ENCODE assay signal across 1 cellular context in the genomic region with DNA sequence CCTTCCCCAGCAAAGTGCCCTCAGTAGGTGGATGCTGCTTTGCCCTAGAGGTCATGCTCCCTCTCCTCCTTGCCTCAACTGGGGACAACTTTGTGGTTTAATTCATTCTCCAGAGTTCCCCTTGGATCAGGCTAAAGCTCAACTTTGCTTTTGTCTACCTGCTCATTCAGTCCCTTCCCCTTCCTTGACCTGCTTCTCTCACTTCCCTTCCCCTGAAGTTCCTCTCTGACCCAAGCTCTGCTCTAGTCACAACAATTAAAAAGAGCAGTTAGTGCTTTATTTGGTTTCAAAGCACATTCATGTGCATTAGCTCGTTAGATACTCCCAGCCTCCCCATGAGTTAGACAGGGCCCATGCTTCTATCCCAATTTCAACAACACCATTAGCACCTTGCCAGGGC.
TF ChIP-seq lines count a peak whose summit lies in the region.

No MANE protein-coding gene starts in this region.

TF ChIP-seq in GM23338, 12 proteins besides CTCF, POLR2A, EP300 and RAD21:
- TF ChIP-seq, protein P1, sequence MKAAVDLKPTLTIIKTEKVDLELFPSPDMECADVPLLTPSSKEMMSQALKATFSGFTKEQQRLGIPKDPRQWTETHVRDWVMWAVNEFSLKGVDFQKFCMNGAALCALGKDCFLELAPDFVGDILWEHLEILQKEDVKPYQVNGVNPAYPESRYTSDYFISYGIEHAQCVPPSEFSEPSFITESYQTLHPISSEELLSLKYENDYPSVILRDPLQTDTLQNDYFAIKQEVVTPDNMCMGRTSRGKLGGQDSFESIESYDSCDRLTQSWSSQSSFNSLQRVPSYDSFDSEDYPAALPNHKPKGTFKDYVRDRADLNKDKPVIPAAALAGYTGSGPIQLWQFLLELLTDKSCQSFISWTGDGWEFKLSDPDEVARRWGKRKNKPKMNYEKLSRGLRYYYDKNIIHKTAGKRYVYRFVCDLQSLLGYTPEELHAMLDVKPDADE (IDR thresholded peaks at IDR 0.05), result no peak
- TF ChIP-seq EZH2 (IDR thresholded peaks at IDR 0.05; ENCODE audit: low read depth, unreplicated experiment) (no peak), CREB1 (CRISPR knock-in tag; IDR thresholded peaks at IDR 0.05; ENCODE audit: low read depth) (no peak), ZNF114 (CRISPR knock-in tag; IDR thresholded peaks at IDR 0.05) (no peak), NANOG (IDR thresholded peaks at IDR 0.05; ENCODE audit: borderline replicate concordance) (no peak), JUNB (IDR thresholded peaks at IDR 0.05; ENCODE audit: unreplicated experiment) (no peak), EZH2phosphoT487 (IDR thresholded peaks at IDR 0.05; ENCODE audit: unreplicated experiment) (no peak), ZNF331 (CRISPR knock-in tag; IDR thresholded peaks at IDR 0.05; ENCODE audit: low read depth) (no peak), STAT1 (IDR thresholded peaks at IDR 0.05; ENCODE audit: unreplicated experiment) (no peak)
- TF ChIP-seq, protein P2, sequence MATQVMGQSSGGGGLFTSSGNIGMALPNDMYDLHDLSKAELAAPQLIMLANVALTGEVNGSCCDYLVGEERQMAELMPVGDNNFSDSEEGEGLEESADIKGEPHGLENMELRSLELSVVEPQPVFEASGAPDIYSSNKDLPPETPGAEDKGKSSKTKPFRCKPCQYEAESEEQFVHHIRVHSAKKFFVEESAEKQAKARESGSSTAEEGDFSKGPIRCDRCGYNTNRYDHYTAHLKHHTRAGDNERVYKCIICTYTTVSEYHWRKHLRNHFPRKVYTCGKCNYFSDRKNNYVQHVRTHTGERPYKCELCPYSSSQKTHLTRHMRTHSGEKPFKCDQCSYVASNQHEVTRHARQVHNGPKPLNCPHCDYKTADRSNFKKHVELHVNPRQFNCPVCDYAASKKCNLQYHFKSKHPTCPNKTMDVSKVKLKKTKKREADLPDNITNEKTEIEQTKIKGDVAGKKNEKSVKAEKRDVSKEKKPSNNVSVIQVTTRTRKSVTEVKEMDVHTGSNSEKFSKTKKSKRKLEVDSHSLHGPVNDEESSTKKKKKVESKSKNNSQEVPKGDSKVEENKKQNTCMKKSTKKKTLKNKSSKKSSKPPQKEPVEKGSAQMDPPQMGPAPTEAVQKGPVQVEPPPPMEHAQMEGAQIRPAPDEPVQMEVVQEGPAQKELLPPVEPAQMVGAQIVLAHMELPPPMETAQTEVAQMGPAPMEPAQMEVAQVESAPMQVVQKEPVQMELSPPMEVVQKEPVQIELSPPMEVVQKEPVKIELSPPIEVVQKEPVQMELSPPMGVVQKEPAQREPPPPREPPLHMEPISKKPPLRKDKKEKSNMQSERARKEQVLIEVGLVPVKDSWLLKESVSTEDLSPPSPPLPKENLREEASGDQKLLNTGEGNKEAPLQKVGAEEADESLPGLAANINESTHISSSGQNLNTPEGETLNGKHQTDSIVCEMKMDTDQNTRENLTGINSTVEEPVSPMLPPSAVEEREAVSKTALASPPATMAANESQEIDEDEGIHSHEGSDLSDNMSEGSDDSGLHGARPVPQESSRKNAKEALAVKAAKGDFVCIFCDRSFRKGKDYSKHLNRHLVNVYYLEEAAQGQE (IDR thresholded peaks at IDR 0.05; ENCODE audit: unreplicated experiment), result no peak
- TF ChIP-seq, protein P3, sequence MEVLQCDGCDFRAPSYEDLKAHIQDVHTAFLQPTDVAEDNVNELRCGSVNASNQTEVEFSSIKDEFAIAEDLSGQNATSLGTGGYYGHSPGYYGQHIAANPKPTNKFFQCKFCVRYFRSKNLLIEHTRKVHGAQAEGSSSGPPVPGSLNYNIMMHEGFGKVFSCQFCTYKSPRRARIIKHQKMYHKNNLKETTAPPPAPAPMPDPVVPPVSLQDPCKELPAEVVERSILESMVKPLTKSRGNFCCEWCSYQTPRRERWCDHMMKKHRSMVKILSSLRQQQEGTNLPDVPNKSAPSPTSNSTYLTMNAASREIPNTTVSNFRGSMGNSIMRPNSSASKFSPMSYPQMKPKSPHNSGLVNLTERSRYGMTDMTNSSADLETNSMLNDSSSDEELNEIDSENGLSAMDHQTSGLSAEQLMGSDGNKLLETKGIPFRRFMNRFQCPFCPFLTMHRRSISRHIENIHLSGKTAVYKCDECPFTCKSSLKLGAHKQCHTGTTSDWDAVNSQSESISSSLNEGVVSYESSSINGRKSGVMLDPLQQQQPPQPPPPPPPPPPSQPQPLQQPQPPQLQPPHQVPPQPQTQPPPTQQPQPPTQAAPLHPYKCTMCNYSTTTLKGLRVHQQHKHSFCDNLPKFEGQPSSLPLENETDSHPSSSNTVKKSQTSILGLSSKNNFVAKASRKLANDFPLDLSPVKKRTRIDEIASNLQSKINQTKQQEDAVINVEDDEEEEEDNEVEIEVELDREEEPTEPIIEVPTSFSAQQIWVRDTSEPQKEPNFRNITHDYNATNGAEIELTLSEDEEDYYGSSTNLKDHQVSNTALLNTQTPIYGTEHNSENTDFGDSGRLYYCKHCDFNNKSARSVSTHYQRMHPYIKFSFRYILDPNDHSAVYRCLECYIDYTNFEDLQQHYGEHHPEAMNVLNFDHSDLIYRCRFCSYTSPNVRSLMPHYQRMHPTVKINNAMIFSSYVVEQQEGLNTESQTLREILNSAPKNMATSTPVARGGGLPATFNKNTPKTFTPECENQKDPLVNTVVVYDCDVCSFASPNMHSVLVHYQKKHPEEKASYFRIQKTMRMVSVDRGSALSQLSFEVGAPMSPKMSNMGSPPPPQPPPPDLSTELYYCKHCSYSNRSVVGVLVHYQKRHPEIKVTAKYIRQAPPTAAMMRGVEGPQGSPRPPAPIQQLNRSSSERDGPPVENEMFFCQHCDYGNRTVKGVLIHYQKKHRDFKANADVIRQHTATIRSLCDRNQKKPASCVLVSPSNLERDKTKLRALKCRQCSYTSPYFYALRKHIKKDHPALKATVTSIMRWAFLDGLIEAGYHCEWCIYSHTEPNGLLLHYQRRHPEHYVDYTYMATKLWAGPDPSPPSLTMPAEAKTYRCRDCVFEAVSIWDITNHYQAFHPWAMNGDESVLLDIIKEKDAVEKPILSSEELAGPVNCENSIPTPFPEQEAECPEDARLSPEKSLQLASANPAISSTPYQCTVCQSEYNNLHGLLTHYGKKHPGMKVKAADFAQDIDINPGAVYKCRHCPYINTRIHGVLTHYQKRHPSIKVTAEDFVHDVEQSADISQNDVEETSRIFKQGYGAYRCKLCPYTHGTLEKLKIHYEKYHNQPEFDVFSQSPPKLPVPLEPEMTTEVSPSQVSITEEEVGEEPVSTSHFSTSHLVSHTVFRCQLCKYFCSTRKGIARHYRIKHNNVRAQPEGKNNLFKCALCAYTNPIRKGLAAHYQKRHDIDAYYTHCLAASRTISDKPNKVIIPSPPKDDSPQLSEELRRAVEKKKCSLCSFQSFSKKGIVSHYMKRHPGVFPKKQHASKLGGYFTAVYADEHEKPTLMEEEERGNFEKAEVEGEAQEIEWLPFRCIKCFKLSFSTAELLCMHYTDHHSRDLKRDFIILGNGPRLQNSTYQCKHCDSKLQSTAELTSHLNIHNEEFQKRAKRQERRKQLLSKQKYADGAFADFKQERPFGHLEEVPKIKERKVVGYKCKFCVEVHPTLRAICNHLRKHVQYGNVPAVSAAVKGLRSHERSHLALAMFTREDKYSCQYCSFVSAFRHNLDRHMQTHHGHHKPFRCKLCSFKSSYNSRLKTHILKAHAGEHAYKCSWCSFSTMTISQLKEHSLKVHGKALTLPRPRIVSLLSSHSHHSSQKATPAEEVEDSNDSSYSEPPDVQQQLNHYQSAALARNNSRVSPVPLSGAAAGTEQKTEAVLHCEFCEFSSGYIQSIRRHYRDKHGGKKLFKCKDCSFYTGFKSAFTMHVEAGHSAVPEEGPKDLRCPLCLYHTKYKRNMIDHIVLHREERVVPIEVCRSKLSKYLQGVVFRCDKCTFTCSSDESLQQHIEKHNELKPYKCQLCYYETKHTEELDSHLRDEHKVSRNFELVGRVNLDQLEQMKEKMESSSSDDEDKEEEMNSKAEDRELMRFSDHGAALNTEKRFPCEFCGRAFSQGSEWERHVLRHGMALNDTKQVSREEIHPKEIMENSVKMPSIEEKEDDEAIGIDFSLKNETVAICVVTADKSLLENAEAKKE (CRISPR knock-in tag; IDR thresholded peaks at IDR 0.05), result no peak
